In the genomic region with DNA sequence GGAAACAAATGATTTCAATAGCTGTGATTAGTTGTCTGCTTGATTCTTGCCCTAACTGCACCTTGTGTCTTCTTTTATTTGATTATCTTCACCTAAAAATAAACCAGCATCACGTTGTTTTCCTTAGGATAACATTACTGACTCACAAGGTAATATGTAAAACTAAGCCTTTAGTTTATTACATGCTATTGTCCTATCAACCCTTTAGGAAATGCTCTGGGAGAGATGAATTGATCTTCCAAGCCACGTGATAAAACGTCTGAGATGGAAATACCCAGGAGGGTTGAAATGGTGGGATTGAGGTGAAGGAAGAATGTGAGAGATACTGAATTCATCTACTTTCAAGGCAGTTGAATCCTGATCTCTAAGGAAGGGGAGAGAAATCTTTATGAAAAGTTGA, we compare ENCODE assay signal across 22 cellular contexts. TPM values are rescaled to one million over a fixed set of nuclear protein-coding genes. Genes with fewer than 3 reads are reported as not detected.
DNase-seq lines count a peak whose midpoint lies in the region; ATAC-seq, FAIRE-seq and TF ChIP-seq lines count a peak whose summit lies in the region.
"Had no signal": no experiment of that assay in that cellular context is flagged by ENCODE, and none has a peak within 500 bp of the region (broad histone marks: within the 10 kb centered on the region; RNA-seq: fewer than 3 reads in every experiment).

No MANE protein-coding gene starts in this region.

- TF ChIP-seq CTCF in SK-N-SH (IDR thresholded peaks at IDR 0.05) (no peak), astrocyte (IDR thresholded peaks at IDR 0.05; ENCODE audit: insufficient read depth, low read depth, low read length) (no peak)

- H3K4me1 ChIP-seq in SK-N-SH (ENCODE audit: control insufficient read depth in 1 of 2, insufficient read depth in 2 of 2, low read depth in 1 of 2, low read length in 1 of 2): 0 out of 4 replicates have a peak, but pooled peaks cover 0 to 3% of the 10 kb centered on the region in 2 experiments
- H3K4me1 ChIP-seq in astrocyte (ENCODE audit: insufficient read depth, low read length): peaks cover 30% of the 10 kb centered on the region
- H3K4me1 ChIP-seq in mesodermal cell (ENCODE audit: control insufficient read depth, insufficient read depth, low read length, poor library complexity, severe bottlenecking): peaks cover 19% of the 10 kb centered on the region
- H3K4me1 ChIP-seq: BE2C had no signal

- H3K9ac ChIP-seq in SK-N-SH (peak overlapping the region; percentile 21; the same call in 1 of the 2 replicates), astrocyte (ENCODE audit: low read length) (peak overlapping the region; percentile 66)

- H3K27me3 ChIP-seq in SK-N-SH (ENCODE audit: insufficient read depth) (no peaks in the 10 kb centered on the region), astrocyte (ENCODE audit: insufficient read depth, low read length) (no peaks in the 10 kb centered on the region)
- H3K27me3 ChIP-seq: BE2C had no signal

- no peaks in the 10 kb centered on the region for H4K20me1 ChIP-seq in SK-N-SH (ENCODE audit: insufficient read depth)
- no peaks in the 10 kb centered on the region for H4K20me1 ChIP-seq in astrocyte (ENCODE audit: insufficient read depth, low read length)

- TF ChIP-seq RAD21 in SK-N-SH (IDR thresholded peaks at IDR 0.05; ENCODE audit: low read length): no peak

- 61% methylated on average over 3 of the region's 3 CpGs for WGBS in SK-N-SH (ENCODE audit: low lambda C conversion rate)
- 94 to 100% methylated on average over 1 to 2 of the region's 3 CpGs for WGBS in mesodermal cell (ENCODE audit: insufficient coverage in 2 of 2), 2 experiments

- H3K27ac ChIP-seq in SK-N-SH (ENCODE audit: low read depth in 2 of 2, low read length in 1 of 2): peak overlapping the region in 1 of 2 experiments; percentile 76; a peak in 2 of 4 replicates
- H3K27ac ChIP-seq in astrocyte (ENCODE audit: low read depth, low read length): peak overlapping the region; percentile 96
- peak overlapping the region; percentile 89 for H3K27ac ChIP-seq in mesodermal cell (ENCODE audit: low read depth, low read length, severe bottlenecking)
- H3K27ac ChIP-seq: 22Rv1 had no signal

- H3K79me2 ChIP-seq in SK-N-SH (ENCODE audit: insufficient read depth): no peaks in the 10 kb centered on the region
- no peaks in the 10 kb centered on the region for H3K79me2 ChIP-seq in astrocyte (ENCODE audit: insufficient read depth, low read length)

- peaks cover 8% of the 10 kb centered on the region for H3F3A ChIP-seq in SK-N-SH (replicated peaks; ENCODE audit: insufficient read depth)

- H3K27ac Mint-ChIP-seq in astrocyte (ENCODE audit: unreplicated experiment): peak overlapping the region; percentile 94
- H3K27ac Mint-ChIP-seq: CD4-positive, alpha-beta T cell had no signal

- no peak overlapping the region for H3K4me3 ChIP-seq in SK-N-SH (ENCODE audit: low read depth in 2 of 2, low read length in 1 of 2)
- no peak overlapping the region for H3K4me3 ChIP-seq in astrocyte (ENCODE audit: insufficient read depth, low read depth, low read length)
- H3K4me3 ChIP-seq in mesodermal cell (ENCODE audit: extremely low read depth, insufficient read depth, low read length, poor library complexity, severe bottlenecking): no peak overlapping the region
- H3K4me3 ChIP-seq: GM12878 had no signal

- no peak for DNase-seq in SK-N-SH
- peak; percentile 59 for DNase-seq in astrocyte (ENCODE audit: low read depth)
- DNase-seq in urothelium cell line (ENCODE audit: low spot score): no peak
- DNase-seq in activated CD4-positive, alpha-beta T cell treated with anti-CD3 and anti-CD28 coated beads for 48 hours: no peak
- DNase-seq: BE2C; CD4-positive, alpha-beta T cell; DMS153; KG1; NCI-H1417; NCI-H187; NCI-H2107; NCI-H2227 treated with DMSO at 0.1 percent for 48 hours; NCI-H510A treated with DMSO at 0.1 percent for 48 hours; NCI-H774; RPMI8226 had no signal

- no peaks in the 10 kb centered on the region for H3K27me3 Mint-ChIP-seq in astrocyte (ENCODE audit: low read depth, unreplicated experiment)

- H3K9me3 ChIP-seq in SK-N-SH: no peaks in the 10 kb centered on the region
- no peaks in the 10 kb centered on the region for H3K9me3 ChIP-seq in astrocyte (ENCODE audit: insufficient read depth, low read depth, low read length)
- H3K9me3 ChIP-seq in mesodermal cell (ENCODE audit: control insufficient read depth, low read length): peaks cover 13% of the 10 kb centered on the region
- H3K9me3 ChIP-seq: BE2C had no signal

- ATAC-seq in SK-N-SH treated with all-trans-retinoic acid at 6 μM for 48 hours: no peak
- ATAC-seq in GM21515 (IDR thresholded peaks at IDR 0.05; ENCODE audit: unreplicated experiment): no peak
- ATAC-seq in GM19467 (IDR thresholded peaks at IDR 0.05; ENCODE audit: unreplicated experiment): no peak
- ATAC-seq: GM12878 had no signal

- H3K36me3 ChIP-seq in SK-N-SH (replicated peaks in 1 of 2; ENCODE audit: control insufficient read depth in 1 of 2, insufficient read depth in 2 of 2, low read length in 1 of 2) (no peaks in the 10 kb centered on the region), astrocyte (ENCODE audit: insufficient read depth, low read length) (no peaks in the 10 kb centered on the region), mesodermal cell (ENCODE audit: control insufficient read depth, insufficient read depth, low read length) (no peaks in the 10 kb centered on the region)
- H3K36me3 ChIP-seq: BE2C had no signal

- FAIRE-seq in astrocyte (lab: Jason Lieb, UNC) (peak; percentile 20), urothelium cell line (lab: Jason Lieb, UNC) (peak; percentile 27)
- FAIRE-seq: GM12878 had no signal

- POLR2A ChIA-PET in SK-N-SH (lab: Yijun Ruan, JAX): no interaction called here

- no peaks in the 10 kb centered on the region for H3K9me2 ChIP-seq in SK-N-SH

- H2AFZ ChIP-seq in SK-N-SH (ENCODE audit: low read depth) (peak overlapping the region; percentile 26; the same call in 1 of the 2 replicates), astrocyte (ENCODE audit: low read depth, low read length) (no peak overlapping the region)

- TF ChIP-seq EP300 in SK-N-SH (IDR thresholded peaks at IDR 0.05; ENCODE audit: borderline replicate concordance in 1 of 2, low read depth in 1 of 2, low read length in 1 of 2): no peak

- CTCF ChIA-PET in SK-N-SH (lab: Yijun Ruan, JAX): interaction anchor here (1.0 kb wide), 1 partner anchor 65 kb away, joined by 3 read pairs; no protein-coding TSS in a partner anchor

- no peaks in the 10 kb centered on the region for H3K36me3 Mint-ChIP-seq in astrocyte (ENCODE audit: low read depth, unreplicated experiment)

- H3K9me3 Mint-ChIP-seq in astrocyte (ENCODE audit: unreplicated experiment): peaks cover 2% of the 10 kb centered on the region
- H3K9me3 Mint-ChIP-seq: CD4-positive, alpha-beta T cell had no signal

- peaks cover 31% of the 10 kb centered on the region for H3K4me1 Mint-ChIP-seq in astrocyte (ENCODE audit: low read depth, unreplicated experiment)

- H3K4me3 Mint-ChIP-seq in astrocyte (ENCODE audit: unreplicated experiment): no peak overlapping the region
- H3K4me3 Mint-ChIP-seq: CD4-positive, alpha-beta T cell had no signal

- H3K4me2 ChIP-seq in SK-N-SH (0 out of 2 replicates have a peak overlapping the region, but pooled peaks have one; percentile 5), astrocyte (ENCODE audit: low read length) (peak overlapping the region; percentile 49)

TF ChIP-seq in SK-N-SH, 30 proteins besides CTCF, POLR2A, EP300 and RAD21 (continues in another document):
- TF ChIP-seq PBX3 (IDR thresholded peaks at IDR 0.05) (no peak), FOXJ3 (CRISPR knock-in tag; IDR thresholded peaks at IDR 0.05) (no peak), JUND (IDR thresholded peaks at IDR 0.05) (no peak), CHD2 (IDR thresholded peaks at IDR 0.05; ENCODE audit: low read length, partially characterized antibody) (no peak)

TF ChIP-seq in SK-N-SH treated with all-trans-retinoic acid at 6 μM for 48 hours, 23 proteins besides CTCF, POLR2A, EP300 and RAD21:
- TF ChIP-seq SNAI2 (CRISPR knock-in tag; IDR thresholded peaks at IDR 0.05) (no peak), PPARA (CRISPR knock-in tag; IDR thresholded peaks at IDR 0.05; ENCODE audit: borderline replicate concordance) (no peak), TCF4 (CRISPR knock-in tag; IDR thresholded peaks at IDR 0.05; ENCODE audit: borderline replicate concordance) (no peak), ZC3H10 (CRISPR knock-in tag; IDR thresholded peaks at IDR 0.05) (no peak), OSR1 (CRISPR knock-in tag; IDR thresholded peaks at IDR 0.05) (no peak), ARNTL (CRISPR knock-in tag; IDR thresholded peaks at IDR 0.05; ENCODE audit: borderline replicate concordance, low read depth) (no peak), ISL1 (CRISPR knock-in tag; IDR thresholded peaks at IDR 0.05) (no peak), ZFP3 (CRISPR knock-in tag; IDR thresholded peaks at IDR 0.05) (no peak)

RNA-seq across cellular contexts. Expression of gene TMEM178A, which starts 34.5 kb away (rescaled TPM):
- polyA plus RNA-seq in SK-N-SH (2012; rRNA removed): 0.60 and 0.84 TPM in 2 replicates
- 0.09 and 0.12 TPM in 2 replicates for polyA plus RNA-seq in SK-N-SH (2012; cell fraction: cytosol; rRNA removed)
- polyA plus RNA-seq in SK-N-SH (2012; cell fraction: nucleus; rRNA removed): 7.5 and 10.3 TPM in 2 replicates
- 28.7 and 41.6 TPM in 2 replicates for total RNA-seq in astrocyte
- polyA plus RNA-seq in mesodermal cell (2013, experiment 1 of 2): 9.9 TPM
- polyA plus RNA-seq in mesodermal cell (2013, experiment 2 of 2): 6.2 TPM
- total RNA-seq: GM12878, H4 had no signal
- polyA plus RNA-seq: GM12878 had no signal
